29 cellular contexts compared by ENCODE assay signal in the genomic region with DNA sequence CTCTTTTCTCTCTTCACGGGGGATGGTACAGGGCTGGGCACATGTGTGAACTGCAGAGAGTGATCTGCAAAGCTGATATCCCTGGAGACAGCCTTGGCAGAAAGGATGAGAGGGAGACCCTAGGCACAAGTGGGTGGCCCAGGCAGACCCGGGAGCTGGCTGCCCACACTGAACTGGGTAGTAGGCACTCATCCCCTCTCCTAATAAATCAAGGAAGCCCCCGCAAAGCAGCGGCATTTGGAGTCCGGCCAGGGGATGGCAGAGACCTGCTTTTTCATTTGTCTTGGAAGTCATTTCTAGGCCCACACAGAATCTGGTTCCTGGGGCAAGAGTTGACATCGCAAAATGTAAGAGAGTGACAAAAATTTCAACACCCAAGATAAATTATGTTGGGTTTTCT. TPM values are rescaled to one million over a fixed set of nuclear protein-coding genes. Genes with fewer than 3 reads are reported as not detected.
DNase-seq lines count a peak whose midpoint lies in the region; ATAC-seq and TF ChIP-seq lines count a peak whose summit lies in the region.
"Had no signal": no experiment of that assay in that cellular context is flagged by ENCODE, and none has a peak within 500 bp of the region (broad histone marks: within the 10 kb centered on the region; RNA-seq: fewer than 3 reads in every experiment).

No MANE protein-coding gene starts in this region.

- no peaks in the 10 kb centered on the region for H3K36me3 Mint-ChIP-seq in natural killer cell treated with Interleukin-12 subunit alpha and Interleukin-12 subunit beta and Interleukin-15 and Interleukin-18, amount 100 ng/mL, for 72 hours
- H3K36me3 Mint-ChIP-seq in natural killer cell (no peaks in the 10 kb centered on the region), neural crest cell (ENCODE audit: low read depth) (no peaks in the 10 kb centered on the region)
- H3K36me3 Mint-ChIP-seq in activated T-helper 1 cell treated with anti-CD3 and anti-CD28 coated beads, Interleukin-12 subunit alpha, Interleukin-12 subunit beta, Interleukin-2, Interleukin-4 antibody, amounts not matched to agents 30 ng/mL and 10 ng/mL and 1 ng/mL, durations not matched to agents 14 hours and 24 hours and 36 hours (ENCODE audit: low read depth): peaks cover 2% of the 10 kb centered on the region

- H3K27me3 ChIP-seq in WERI-Rb-1 (ENCODE audit: insufficient read depth, low read depth, severe bottlenecking): no peaks in the 10 kb centered on the region
- H3K27me3 ChIP-seq: BLaER1 treated with 17β-estradiol and CSF1 and Interleukin-3, amounts not matched to agents 10 nM and 100 nM; SJCRH30 had no signal

- H3K4me1 Mint-ChIP-seq in natural killer cell treated with Interleukin-12 subunit alpha and Interleukin-12 subunit beta and Interleukin-15 and Interleukin-18, amount 100 ng/mL, for 72 hours (ENCODE audit: low read depth in 2 of 2): peaks cover 0 to 7% of the 10 kb centered on the region in 2 donors
- H3K4me1 Mint-ChIP-seq in natural killer cell: peaks cover 5 to 20% of the 10 kb centered on the region in 2 donors
- peaks cover 3% of the 10 kb centered on the region for H3K4me1 Mint-ChIP-seq in activated T-helper 1 cell treated with anti-CD3 and anti-CD28 coated beads, Interleukin-12 subunit alpha, Interleukin-12 subunit beta, Interleukin-2, Interleukin-4 antibody, amounts not matched to agents 30 ng/mL and 10 ng/mL and 1 ng/mL, durations not matched to agents 14 hours and 24 hours and 36 hours (ENCODE audit: low read depth)
- peaks cover 6% of the 10 kb centered on the region for H3K4me1 Mint-ChIP-seq in neural crest cell

- no peak overlapping the region for H3K27ac Mint-ChIP-seq in natural killer cell treated with Interleukin-12 subunit alpha and Interleukin-12 subunit beta and Interleukin-15 and Interleukin-18, amount 100 ng/mL, for 72 hours
- H3K27ac Mint-ChIP-seq in natural killer cell (no peak overlapping the region), neural crest cell (ENCODE audit: unreplicated experiment) (no peak overlapping the region)
- no peak overlapping the region for H3K27ac Mint-ChIP-seq in activated T-helper 1 cell treated with anti-CD3 and anti-CD28 coated beads, Interleukin-12 subunit alpha, Interleukin-12 subunit beta, Interleukin-2, Interleukin-4 antibody, amounts not matched to agents 30 ng/mL and 10 ng/mL and 1 ng/mL, durations not matched to agents 14 hours and 24 hours and 36 hours

- no peak overlapping the region for H3K27ac ChIP-seq in WERI-Rb-1
- H3K27ac ChIP-seq: BLaER1 treated with 17β-estradiol and CSF1 and Interleukin-3, amounts not matched to agents 10 nM and 100 nM; SJCRH30 had no signal

- H3K9me3 ChIP-seq in WERI-Rb-1 (ENCODE audit: severe bottlenecking): peaks cover 3% of the 10 kb centered on the region

- peaks cover 6% of the 10 kb centered on the region; the same call in 1 of the 2 replicates for H3K36me3 ChIP-seq in WERI-Rb-1
- H3K36me3 ChIP-seq: SJCRH30 had no signal

- H3K4me3 ChIP-seq in WERI-Rb-1 (ENCODE audit: low read depth, low read length): no peak overlapping the region
- H3K4me3 ChIP-seq: BLaER1 treated with 17β-estradiol and CSF1 and Interleukin-3, amounts not matched to agents 10 nM and 100 nM; GM12878; K562; SJCRH30 had no signal

- TF ChIP-seq CTCF in natural killer cell (IDR thresholded peaks at IDR 0.05) (no peak), neural crest cell (conservative IDR thresholded peaks at IDR 0.05) (no peak), WERI-Rb-1 (IDR thresholded peaks at IDR 0.05; ENCODE audit: low read depth, low read length) (no peak)

- H3K27me3 Mint-ChIP-seq in natural killer cell treated with Interleukin-12 subunit alpha and Interleukin-12 subunit beta and Interleukin-15 and Interleukin-18, amount 100 ng/mL, for 72 hours: no peaks in the 10 kb centered on the region
- H3K27me3 Mint-ChIP-seq in natural killer cell (ENCODE audit: low read depth in 2 of 2) (no peaks in the 10 kb centered on the region), neural crest cell (ENCODE audit: low read depth) (peaks cover 5% of the 10 kb centered on the region)
- peaks cover 2% of the 10 kb centered on the region for H3K27me3 Mint-ChIP-seq in activated T-helper 1 cell treated with anti-CD3 and anti-CD28 coated beads, Interleukin-12 subunit alpha, Interleukin-12 subunit beta, Interleukin-2, Interleukin-4 antibody, amounts not matched to agents 30 ng/mL and 10 ng/mL and 1 ng/mL, durations not matched to agents 14 hours and 24 hours and 36 hours (ENCODE audit: insufficient read depth)

- intact Hi-C loops in natural killer cell (cut with micrococcal nuclease): no loop called here
- intact Hi-C loops in activated T-helper 1 cell treated with anti-CD3 and anti-CD28 coated beads, Interleukin-12 subunit alpha, Interleukin-12 subunit beta, Interleukin-2, Interleukin-4 antibody, amounts not matched to agents 30 ng/mL and 10 ng/mL and 1 ng/mL, durations not matched to agents 14 hours and 24 hours and 36 hours (cut with micrococcal nuclease): loop anchor here (10.0 kb wide), 1 partner anchor 259 kb away; a partner anchor contains a TSS

- no peaks in the 10 kb centered on the region for H3K9me3 Mint-ChIP-seq in natural killer cell treated with Interleukin-12 subunit alpha and Interleukin-12 subunit beta and Interleukin-15 and Interleukin-18, amount 100 ng/mL, for 72 hours
- no peaks in the 10 kb centered on the region for H3K9me3 Mint-ChIP-seq in natural killer cell
- H3K9me3 Mint-ChIP-seq in activated T-helper 1 cell treated with anti-CD3 and anti-CD28 coated beads, Interleukin-12 subunit alpha, Interleukin-12 subunit beta, Interleukin-2, Interleukin-4 antibody, amounts not matched to agents 30 ng/mL and 10 ng/mL and 1 ng/mL, durations not matched to agents 14 hours and 24 hours and 36 hours: peaks cover 3% of the 10 kb centered on the region
- peaks cover 2% of the 10 kb centered on the region for H3K9me3 Mint-ChIP-seq in neural crest cell

- peak; percentile 49 for DNase-seq in natural killer cell treated with Interleukin-12 subunit alpha and Interleukin-12 subunit beta and Interleukin-15 and Interleukin-18, amount 100 ng/mL, for 72 hours (ENCODE audit: low spot score)
- DNase-seq in natural killer cell (no peak), neural crest cell (ENCODE audit: low read depth, low spot score) (no peak), SKM-1 (lab: John Stamatoyannopoulos, UW; ENCODE audit: unreplicated experiment) (no peak), HuH-7.5 (ENCODE audit: low spot score) (no peak), WERI-Rb-1 (no peak)
- DNase-seq in activated T-helper 1 cell treated with anti-CD3 and anti-CD28 coated beads, Interleukin-12 subunit alpha, Interleukin-12 subunit beta, Interleukin-2, Interleukin-4 antibody, amounts not matched to agents 30 ng/mL and 10 ng/mL and 1 ng/mL, durations not matched to agents 14 hours and 24 hours and 36 hours (ENCODE audit: low spot score): no peak
- DNase-seq: CD4-positive, alpha-beta memory T cell; DMS 273 treated with DMSO at 0.1 percent for 48 hours; DMS79; EL; GDM1; NCI-H1105 treated with DMSO at 0.1 percent for 48 hours; NCI-H146; NCI-H1930; NCI-H2107; NCI-H446; NCI-H524 treated with DMSO at 0.1 percent for 48 hours; NCI-H774; NK-92 treated with Interleukin-12 subunit alpha and Interleukin-12 subunit beta, amount 100 ng/mL, for 24 hours; PC-3; SJCRH30 had no signal

- H3K4me3 Mint-ChIP-seq in natural killer cell treated with Interleukin-12 subunit alpha and Interleukin-12 subunit beta and Interleukin-15 and Interleukin-18, amount 100 ng/mL, for 72 hours: no peak overlapping the region
- H3K4me3 Mint-ChIP-seq in natural killer cell (no peak overlapping the region), neural crest cell (peak overlapping the region; percentile 69)
- peak overlapping the region; percentile 63 for H3K4me3 Mint-ChIP-seq in activated T-helper 1 cell treated with anti-CD3 and anti-CD28 coated beads, Interleukin-12 subunit alpha, Interleukin-12 subunit beta, Interleukin-2, Interleukin-4 antibody, amounts not matched to agents 30 ng/mL and 10 ng/mL and 1 ng/mL, durations not matched to agents 14 hours and 24 hours and 36 hours

- no peak for ATAC-seq in natural killer cell treated with Interleukin-12 subunit alpha and Interleukin-12 subunit beta and Interleukin-15 and Interleukin-18, amount 100 ng/mL, for 72 hours
- no peak for ATAC-seq in natural killer cell
- ATAC-seq: GM12878, K562, PC-3, Right ventricle myocardium inferior had no signal

RNA-seq across cellular contexts. Expression of a gene that starts 3.0 kb away (rescaled TPM):
- total RNA-seq in natural killer cell treated with Interleukin-12 subunit alpha and Interleukin-12 subunit beta and Interleukin-15 and Interleukin-18, amount 100 ng/mL, for 72 hours: 10 to 100 TPM; 10.8 to 46.2 TPM
- total RNA-seq in natural killer cell (1 to 10 TPM; 6.5 to 9.6 (median 8.9) TPM), neural crest cell (36.9 and 37.9 TPM in 2 replicates)
- 48.3 and 49.2 TPM in 2 replicates for total RNA-seq in activated T-helper 1 cell treated with anti-CD3 and anti-CD28 coated beads, Interleukin-12 subunit alpha, Interleukin-12 subunit beta, Interleukin-2, Interleukin-4 antibody, amounts not matched to agents 30 ng/mL and 10 ng/mL and 1 ng/mL, durations not matched to agents 14 hours and 24 hours and 36 hours

RNA-seq across cellular contexts. Expression of a gene that starts 34.0 kb away (rescaled TPM):
- total RNA-seq in natural killer cell treated with Interleukin-12 subunit alpha and Interleukin-12 subunit beta and Interleukin-15 and Interleukin-18, amount 100 ng/mL, for 72 hours: not detected
- total RNA-seq in natural killer cell (not detected), neural crest cell (0.32 and 0.40 TPM in 2 replicates)
- total RNA-seq in activated T-helper 1 cell treated with anti-CD3 and anti-CD28 coated beads, Interleukin-12 subunit alpha, Interleukin-12 subunit beta, Interleukin-2, Interleukin-4 antibody, amounts not matched to agents 30 ng/mL and 10 ng/mL and 1 ng/mL, durations not matched to agents 14 hours and 24 hours and 36 hours: not detected in 2 replicates
- total RNA-seq: CD4-positive, alpha-beta memory T cell; GM12878; HT-29; K562; LHCN-M2; MCF 10A; PC-3 had no signal

RNA-seq across cellular contexts. Expression of a gene that starts 40.0 kb away (rescaled TPM):
- under 1 TPM; 0.31 to 0.43 TPM for total RNA-seq in natural killer cell treated with Interleukin-12 subunit alpha and Interleukin-12 subunit beta and Interleukin-15 and Interleukin-18, amount 100 ng/mL, for 72 hours
- total RNA-seq in natural killer cell: under 1 TPM in 2 of 3 donors, not detected in 1; 0.05 to 0.35 TPM
- 0.54 TPM in 2 replicates for total RNA-seq in activated T-helper 1 cell treated with anti-CD3 and anti-CD28 coated beads, Interleukin-12 subunit alpha, Interleukin-12 subunit beta, Interleukin-2, Interleukin-4 antibody, amounts not matched to agents 30 ng/mL and 10 ng/mL and 1 ng/mL, durations not matched to agents 14 hours and 24 hours and 36 hours
- total RNA-seq in neural crest cell: 17.2 and 17.4 TPM in 2 replicates

Comparison
In these comparisons a context has a peak if more than half of its experiments do, and no peak if none do; other contexts are left out.
1. H3K4me3 Mint-ChIP-seq: peak in activated T-helper 1 cell treated with anti-CD3 and anti-CD28 coated beads, Interleukin-12 subunit alpha, Interleukin-12 subunit beta, Interleukin-2, Interleukin-4 antibody, amounts not matched to agents 30 ng/mL and 10 ng/mL and 1 ng/mL, durations not matched to agents 14 hours and 24 hours and 36 hours (single experiment) and neural crest cell (single experiment); none in natural killer cell treated with Interleukin-12 subunit alpha and Interleukin-12 subunit beta and Interleukin-15 and Interleukin-18, amount 100 ng/mL, for 72 hours (single experiment) and natural killer cell (single experiment).
2. RNA of a gene that starts 40.0 kb away (total RNA-seq): 17.2 to 17.4 TPM in neural crest cell; 0.54 TPM in activated T-helper 1 cell treated with anti-CD3 and anti-CD28 coated beads, Interleukin-12 subunit alpha, Interleukin-12 subunit beta, Interleukin-2, Interleukin-4 antibody, amounts not matched to agents 30 ng/mL and 10 ng/mL and 1 ng/mL, durations not matched to agents 14 hours and 24 hours and 36 hours, 0.31 to 0.43 TPM in natural killer cell treated with Interleukin-12 subunit alpha and Interleukin-12 subunit beta and Interleukin-15 and Interleukin-18, amount 100 ng/mL, for 72 hours and 0.05 to 0.35 TPM in natural killer cell; every median in the first group is over 10 times any median in the second.